ENCODE assay signal across 8 cellular contexts in the genomic region with DNA sequence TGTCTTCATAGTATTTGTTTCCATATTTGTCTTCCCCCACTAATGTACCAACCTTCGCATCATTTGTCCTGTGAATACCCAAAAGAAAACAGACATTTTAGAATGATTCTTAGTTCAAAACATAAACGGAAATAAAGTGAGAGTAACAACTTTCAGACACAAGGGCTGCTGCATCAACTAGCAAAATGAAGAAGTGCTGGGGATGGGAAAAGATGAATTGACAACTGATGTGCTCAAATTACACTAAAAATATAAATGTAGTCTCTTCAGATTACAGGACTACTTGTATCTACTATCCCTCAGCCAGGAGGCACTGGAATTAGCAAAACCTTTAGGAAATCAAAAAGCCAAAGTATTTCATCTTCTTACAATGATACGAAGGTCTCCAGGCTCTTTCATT. TPM values are rescaled to one million over a fixed set of nuclear protein-coding genes. Genes with fewer than 3 reads are reported as not detected.
A peak's percentile ranks its signal among the peaks of the same experiment; 100 is the strongest.
DNase-seq lines count a peak whose midpoint lies in the region; ATAC-seq and TF ChIP-seq lines count a peak whose summit lies in the region.

No MANE protein-coding gene starts in this region.

- H3K4me3 Mint-ChIP-seq in endodermal cell = peak overlapping the region; percentile 97

- H3K9me3 ChIP-seq in DND-41 (ENCODE audit: insufficient read depth, low read length, severe bottlenecking) (peaks cover 11% of the 10 kb centered on the region), OCI-LY7 (ENCODE audit: low read length) (peaks cover 18% of the 10 kb centered on the region; the same call in 1 of the 2 replicates), endodermal cell (ENCODE audit: control insufficient read depth, low read length) (peaks cover 22% of the 10 kb centered on the region), osteoblast (ENCODE audit: low read depth, low read length) (no peaks in the 10 kb centered on the region)

- CTCF ChIA-PET in OCI-LY7 (lab: Charles Lee; ENCODE audit: unreplicated experiment) = no interaction called here

- H3K79me2 ChIP-seq in DND-41 (ENCODE audit: insufficient read depth, low read length) (peaks cover 56% of the 10 kb centered on the region), OCI-LY7 (ENCODE audit: insufficient read depth, low read depth, low read length) (peaks cover 46% of the 10 kb centered on the region), osteoblast (ENCODE audit: insufficient read depth, low read length) (peaks cover 52% of the 10 kb centered on the region)

- H3K36me3 ChIP-seq in DND-41 (ENCODE audit: insufficient read depth, low read length) (peaks cover 13% of the 10 kb centered on the region; the same call in 1 of the 2 replicates), OCI-LY7 (ENCODE audit: insufficient read depth, low read length) (peaks cover 39% of the 10 kb centered on the region), endodermal cell (ENCODE audit: control insufficient read depth, insufficient read depth, low read length) (peaks cover 18% of the 10 kb centered on the region), osteoblast (ENCODE audit: insufficient read depth, low read length) (peaks cover 12% of the 10 kb centered on the region)

- intact Hi-C loops in OCI-LY7 (cut with micrococcal nuclease; ENCODE audit: unreplicated experiment) = loop anchor here (5.0 kb wide), 1 partner anchor 1195 kb away; no protein-coding TSS in a partner anchor

- ATAC-seq in DND-41 (ENCODE audit: insufficient read depth, low read depth) (no peak), GM18520 (IDR thresholded peaks at IDR 0.05; ENCODE audit: unreplicated experiment) (no peak), GM18517 (IDR thresholded peaks at IDR 0.05; ENCODE audit: unreplicated experiment) (no peak)

- H3K4me1 ChIP-seq in DND-41 (ENCODE audit: insufficient read depth, low read length) = peaks cover 47% of the 10 kb centered on the region
- peaks cover 36% of the 10 kb centered on the region for H3K4me1 ChIP-seq in OCI-LY7 (ENCODE audit: insufficient read depth, low read length, poor library complexity, severe bottlenecking)
- no peaks in the 10 kb centered on the region for H3K4me1 ChIP-seq in endodermal cell (ENCODE audit: control insufficient read depth, insufficient read depth, low read length)
- H3K4me1 ChIP-seq in osteoblast (ENCODE audit: insufficient read depth, low read length) = peaks cover 9% of the 10 kb centered on the region

- peaks cover 6% of the 10 kb centered on the region for H3K27me3 Mint-ChIP-seq in endodermal cell (ENCODE audit: insufficient read depth)

- DNase-seq in DND-41 (no peak), OCI-LY7 (ENCODE audit: low spot score) (peak; percentile 15), endodermal cell (no peak), osteoblast (ENCODE audit: insufficient read length, low spot score, missing footprints) (peak; percentile 71), NCI-H1930 (lab: John Stamatoyannopoulos, UW) (no peak), glomerular visceral epithelial cell (ENCODE audit: extremely low spot score) (no peak)

- peaks cover 20% of the 10 kb centered on the region for H3K36me3 Mint-ChIP-seq in endodermal cell (ENCODE audit: low read depth)

- H3K9me2 ChIP-seq in OCI-LY7 (ENCODE audit: insufficient read depth, low read length) = no peaks in the 10 kb centered on the region

- H3K4me1 Mint-ChIP-seq in endodermal cell = peaks cover 12% of the 10 kb centered on the region

- no TSS peak for BruUV-seq in OCI-LY7 (replicated peaks; lab: Mats Ljungman, UMichigan)

- WGBS in endodermal cell (ENCODE audit: insufficient coverage in 1 of 2, insufficient read length in 1 of 2), 2 experiments = 57 to 100% methylated on average over 1 to 3 of the region's 3 CpGs

- peak overlapping the region; percentile 57 to 73 for H3K4me3 ChIP-seq in DND-41 (ENCODE audit: low read depth in 1 of 2, low read length in 2 of 2)
- peak overlapping the region; percentile 80 for H3K4me3 ChIP-seq in OCI-LY7 (ENCODE audit: low read depth, low read length, poor library complexity, severe bottlenecking)
- peak overlapping the region; percentile 98 for H3K4me3 ChIP-seq in endodermal cell (ENCODE audit: low read length)
- peak overlapping the region; percentile 89 for H3K4me3 ChIP-seq in osteoblast (ENCODE audit: insufficient read depth, low read length)

- no peaks in the 10 kb centered on the region for H3K27me3 ChIP-seq in DND-41 (ENCODE audit: insufficient read depth, low read length, poor library complexity)
- H3K27me3 ChIP-seq in endodermal cell (ENCODE audit: control insufficient read depth, insufficient read depth, low read length, poor library complexity, severe bottlenecking) = no peaks in the 10 kb centered on the region
- H3K27me3 ChIP-seq in osteoblast (ENCODE audit: insufficient read depth, low read length) = no peaks in the 10 kb centered on the region

- H4K20me1 ChIP-seq in DND-41 (ENCODE audit: insufficient read depth, low read length) (no peaks in the 10 kb centered on the region), OCI-LY7 (ENCODE audit: insufficient read depth, low read length) (no peaks in the 10 kb centered on the region), osteoblast (ENCODE audit: insufficient read depth, low read length) (no peaks in the 10 kb centered on the region)

- H3K9me3 Mint-ChIP-seq in endodermal cell = peaks cover 17% of the 10 kb centered on the region

- peak overlapping the region; percentile 73 for H3K9ac ChIP-seq in DND-41 (ENCODE audit: low read depth, low read length)
- H3K9ac ChIP-seq in endodermal cell (ENCODE audit: extremely low read depth, low read length, poor library complexity, severe bottlenecking) = peak overlapping the region; percentile 86

- H3K27ac ChIP-seq in DND-41 (ENCODE audit: low read length) (peak overlapping the region; percentile 85), OCI-LY7 (ENCODE audit: low read depth, low read length, poor library complexity, severe bottlenecking) (peak overlapping the region; percentile 56), endodermal cell (ENCODE audit: low read depth, low read length) (no peak overlapping the region), osteoblast (ENCODE audit: low read depth, low read length) (peak overlapping the region; percentile 88)

- H3K4me2 ChIP-seq in DND-41 (ENCODE audit: insufficient read depth, low read length) (peak overlapping the region; percentile 91), OCI-LY7 (ENCODE audit: low read length) (peak overlapping the region; percentile 87), osteoblast (ENCODE audit: insufficient read depth, low read length) (peak overlapping the region; percentile 94)

- H3K27ac Mint-ChIP-seq in endodermal cell = peak overlapping the region; percentile 95

- TF ChIP-seq CTCF in DND-41 (IDR thresholded peaks at IDR 0.05; ENCODE audit: borderline replicate concordance, extremely low read depth, low read length, poor library complexity, severe bottlenecking) = no peak
- no peak for TF ChIP-seq CTCF in OCI-LY7 (conservative IDR thresholded peaks at IDR 0.05; ENCODE audit: low read length)
- no peak for TF ChIP-seq CTCF in endodermal cell (conservative IDR thresholded peaks at IDR 0.05)
- TF ChIP-seq CTCF in osteoblast (IDR thresholded peaks at IDR 0.05; ENCODE audit: extremely low read depth, low read depth, low read length) = no peak

- POLR2A ChIA-PET in OCI-LY7 (lab: Charles Lee) = interaction anchor here (0.6 to 3.0 kb wide), 6 partner anchors 8 to 24 kb away, joined by 3 to 27 read pairs (median 4); no protein-coding TSS in a partner anchor

- H2AFZ ChIP-seq in DND-41 (ENCODE audit: low read depth, low read length) = peak overlapping the region; percentile 90
- peak overlapping the region; percentile 63 for H2AFZ ChIP-seq in OCI-LY7 (ENCODE audit: low read length)
- H2AFZ ChIP-seq in osteoblast (ENCODE audit: low read length) = peak overlapping the region; percentile 90

RNA-seq across cellular contexts. Expression of gene NDUFA12, which starts 0.7 kb away (rescaled TPM):
- 109 and 127 TPM in 2 replicates for total RNA-seq in OCI-LY7 (2014; rRNA removed; shearing (Covaris generic))
- total RNA-seq in OCI-LY7 (2022) (147 TPM in 2 replicates), endodermal cell (100 to 1,000 TPM; 113 to 131 TPM), osteoblast (49.2 and 66.6 TPM in 2 replicates)
- 151 TPM for polyA plus RNA-seq in endodermal cell (2013, experiment 1 of 2)
- 146 TPM for polyA plus RNA-seq in endodermal cell (2013, experiment 2 of 2)

Comparison
In these comparisons a context has a peak if more than half of its experiments do, and no peak if none do; other contexts are left out.
1. DNase-seq: peak in OCI-LY7 (single experiment) and osteoblast (single experiment); none in DND-41 (single experiment), endodermal cell (single experiment), NCI-H1930 (0 of 2) and glomerular visceral epithelial cell (single experiment).
2. Peak in every context shown above with its lines, with median percentiles within 50 percentile points of each other: H2AFZ ChIP-seq, H3K4me2 ChIP-seq and H3K4me3 ChIP-seq.